Comparison of ENCODE assay signal across 22 cellular contexts in genomic region chr2:68850524-68850923, GRCh38. TPM values are rescaled to one million over a fixed set of nuclear protein-coding genes. Genes with fewer than 3 reads are reported as not detected.
DNase-seq lines count a peak whose midpoint lies in the region; ATAC-seq, FAIRE-seq and TF ChIP-seq lines count a peak whose summit lies in the region.
"Had no signal": no experiment of that assay in that cellular context is flagged by ENCODE, and none has a peak within 500 bp of the region (broad histone marks: within the 10 kb centered on the region; RNA-seq: fewer than 3 reads in every experiment).

No MANE protein-coding gene starts in this region.

- H3K27ac ChIP-seq in GM23338 (ENCODE audit: low read depth), result no peak overlapping the region
- H3K27ac ChIP-seq in K562 (ENCODE audit: extremely low read depth, low read depth, low read length), result peak overlapping the region; percentile 91
- peak overlapping the region; percentile 88 for H3K27ac ChIP-seq in endothelial cell of umbilical vein (ENCODE audit: insufficient read depth, low read depth, low read length)
- H3K27ac ChIP-seq in mesodermal cell (ENCODE audit: low read depth, low read length, severe bottlenecking), result peak overlapping the region; percentile 83
- H3K27ac ChIP-seq: 22Rv1, HL-60 had no signal

- no peak for TF ChIP-seq EP300 in K562 (IDR thresholded peaks at IDR 0.05; ENCODE audit: low read length)

- no peak overlapping the region for H3K4me3 Mint-ChIP-seq in GM23338
- H3K4me3 Mint-ChIP-seq: CD14-positive monocyte; CD8-positive, alpha-beta T cell had no signal

- POLR2A ChIA-PET in K562 (lab: Yijun Ruan, JAX) (no interaction called here), endothelial cell of umbilical vein (lab: Charles Lee) (no interaction called here)

- H3K36me3 ChIP-seq in GM23338 (ENCODE audit: insufficient read depth) (no peaks in the 10 kb centered on the region), K562 (ENCODE audit: control insufficient read depth, insufficient read depth, low read length) (no peaks in the 10 kb centered on the region), endothelial cell of umbilical vein (ENCODE audit: control insufficient read depth in 2 of 2, extremely low read depth in 1 of 2, insufficient read depth in 2 of 2, low read length in 2 of 2) (no peaks in the 10 kb centered on the region), mesodermal cell (ENCODE audit: control insufficient read depth, insufficient read depth, low read length) (no peaks in the 10 kb centered on the region)

- peak overlapping the region in 1 of 2 experiments; percentile 53; a peak in 1 of 4 replicates for H3K9ac ChIP-seq in K562 (ENCODE audit: insufficient read depth in 1 of 2, low read depth in 2 of 2, low read length in 2 of 2)
- H3K9ac ChIP-seq in endothelial cell of umbilical vein (replicated peaks; ENCODE audit: extremely low read depth, insufficient read depth, low read length), result peak overlapping the region; percentile 45

- no TSS peak for BruUV-seq in K562 (replicated peaks; lab: Mats Ljungman, UMichigan)
- BruUV-seq in endothelial cell of umbilical vein (replicated peaks; lab: Mats Ljungman, UMichigan), result no TSS peak

- peaks cover 5% of the 10 kb centered on the region for H3K27me3 Mint-ChIP-seq in GM23338 (ENCODE audit: insufficient read depth, low read depth, poor library complexity)

- H3K9me3 ChIP-seq in K562 (replicated peaks; ENCODE audit: control insufficient read depth, insufficient read depth, low read depth, low read length) (no peaks in the 10 kb centered on the region), endothelial cell of umbilical vein (replicated peaks; ENCODE audit: control insufficient read depth, insufficient read depth, low read length) (no peaks in the 10 kb centered on the region), mesodermal cell (ENCODE audit: control insufficient read depth, low read length) (no peaks in the 10 kb centered on the region)

- ATAC-seq in GM23338 (no peak), K562 (no peak), GM19328 (IDR thresholded peaks at IDR 0.05; ENCODE audit: unreplicated experiment) (no peak), HG02763 (IDR thresholded peaks at IDR 0.05; ENCODE audit: unreplicated experiment) (no peak)
- ATAC-seq: CD8-positive, alpha-beta T cell; HCT116 had no signal

- H3K9me2 ChIP-seq in GM23338 (ENCODE audit: insufficient read depth), result 0 out of 2 replicates have a peak, but pooled peaks cover under 1% of the 10 kb centered on the region

- FAIRE-seq in K562 (lab: Jason Lieb, UNC), result no peak
- peak; percentile 54 for FAIRE-seq in endothelial cell of umbilical vein (lab: Jason Lieb, UNC)
- FAIRE-seq: D721Med, GM12892, H54 had no signal

- TF ChIP-seq RAD21 in K562 (CRISPR knock-in tag; conservative IDR thresholded peaks at IDR 0.05 in 1 of 2, IDR thresholded peaks at IDR 0.05 in 1 of 2), result no peak

- no peaks in the 10 kb centered on the region for H3K27me3 ChIP-seq in GM23338 (ENCODE audit: insufficient read depth)
- no peaks in the 10 kb centered on the region for H3K27me3 ChIP-seq in K562 (ENCODE audit: control insufficient read depth in 2 of 2, insufficient read depth in 2 of 2, low read length in 2 of 2)
- no peaks in the 10 kb centered on the region for H3K27me3 ChIP-seq in endothelial cell of umbilical vein (ENCODE audit: control insufficient read depth in 2 of 2, insufficient read depth in 2 of 2, low read length in 2 of 2)

- H3K4me1 ChIP-seq in GM23338 (ENCODE audit: insufficient read depth) (no peaks in the 10 kb centered on the region), K562 (replicated peaks in 1 of 2; ENCODE audit: control insufficient read depth in 2 of 2, insufficient read depth in 2 of 2, low read length in 2 of 2) (peaks cover 0 to 54% of the 10 kb centered on the region in 2 experiments; a peak in 3 of 5 replicates), endothelial cell of umbilical vein (ENCODE audit: control insufficient read depth, extremely low read depth, insufficient read depth, low read length) (peaks cover 24% of the 10 kb centered on the region), mesodermal cell (ENCODE audit: control insufficient read depth, insufficient read depth, low read length, poor library complexity, severe bottlenecking) (peaks cover 56% of the 10 kb centered on the region)

- no peak overlapping the region for H3K27ac Mint-ChIP-seq in GM23338
- H3K27ac Mint-ChIP-seq: CD8-positive, alpha-beta T cell had no signal

- in situ Hi-C loops in K562 (cut with MboI), result no loop called here

- intact Hi-C loops in K562 (cut with micrococcal nuclease) (no loop called here), endothelial cell of umbilical vein (cut with micrococcal nuclease) (loop anchor here (2.0 kb wide), 1 partner anchor 28 kb away; no protein-coding TSS in a partner anchor)

- no peak overlapping the region for H3K4me2 ChIP-seq in GM23338
- peak overlapping the region; percentile 17 for H3K4me2 ChIP-seq in K562 (ENCODE audit: insufficient read depth, low read length)
- peak overlapping the region; percentile 47 for H3K4me2 ChIP-seq in endothelial cell of umbilical vein (ENCODE audit: insufficient read depth, low read length)

- no peak for DNase-seq in GM23338 (ENCODE audit: low spot score)
- no peak for DNase-seq in K562 (ENCODE audit: extremely low read depth in 1 of 4, low spot score in 3 of 4)
- peak; percentile 31 for DNase-seq in endothelial cell of umbilical vein (ENCODE audit: low read depth, low spot score)
- DNase-seq in DMS53 treated with DMSO at 0.1 percent for 48 hours (lab: John Stamatoyannopoulos, UW; ENCODE audit: unreplicated experiment), result no peak
- no peak for DNase-seq in activated T-cell treated with anti-CD3 and anti-CD28 coated beads, Interleukin-2, amount 50 U/mL, for 1 hour
- DNase-seq: CD8-positive, alpha-beta T cell; COR-L47; DMS153; DND-41; GDM1 had no signal

- H2AFZ ChIP-seq in GM23338, result peak overlapping the region; percentile 69
- peak overlapping the region; percentile 88 for H2AFZ ChIP-seq in K562 (ENCODE audit: low read depth, low read length)
- peak overlapping the region; percentile 52 for H2AFZ ChIP-seq in endothelial cell of umbilical vein (ENCODE audit: low read depth, low read length)

- dilution Hi-C loops in endothelial cell of umbilical vein (cut with MboI; ENCODE audit: extremely low pct_ligation_motif_present, low sequenced_read_pairs), result no loop called here

- CTCF ChIA-PET in K562 (lab: Yijun Ruan, JAX; ENCODE audit: low intra/inter-chr PET ratio), result no interaction called here
- CTCF ChIA-PET in endothelial cell of umbilical vein (lab: Charles Lee), result interaction anchor here (0.7 to 1.8 kb wide), 4 partner anchors 9 to 57 kb away, joined by 3 to 9 read pairs (median 4); no protein-coding TSS in a partner anchor

- H3F3A ChIP-seq in GM23338 (replicated peaks; ENCODE audit: low read depth), result no peaks in the 10 kb centered on the region

- TF ChIP-seq POLR2A in K562 (conservative IDR thresholded peaks at IDR 0.05) (no peak), endothelial cell of umbilical vein (IDR thresholded peaks at IDR 0.05; ENCODE audit: low read depth, low read length) (no peak)

- H3K79me2 ChIP-seq in GM23338 (replicated peaks; ENCODE audit: insufficient read depth), result no peaks in the 10 kb centered on the region
- H3K79me2 ChIP-seq in K562 (ENCODE audit: control insufficient read depth, insufficient read depth, low read length), result no peaks in the 10 kb centered on the region
- no peaks in the 10 kb centered on the region for H3K79me2 ChIP-seq in endothelial cell of umbilical vein (ENCODE audit: control insufficient read depth, insufficient read depth, low read length)

- no peaks in the 10 kb centered on the region for H3K36me3 Mint-ChIP-seq in GM23338 (ENCODE audit: low read depth)
- H3K36me3 Mint-ChIP-seq: CD14-positive monocyte; CD8-positive, alpha-beta T cell had no signal

- no peak overlapping the region for H3K4me3 ChIP-seq in GM23338
- no peak overlapping the region for H3K4me3 ChIP-seq in K562
- H3K4me3 ChIP-seq in endothelial cell of umbilical vein (replicated peaks in 1 of 3; ENCODE audit: insufficient read depth in 1 of 3, low read depth in 1 of 3, low read length in 3 of 3), result no peak overlapping the region
- H3K4me3 ChIP-seq in mesodermal cell (ENCODE audit: extremely low read depth, insufficient read depth, low read length, poor library complexity, severe bottlenecking), result no peak overlapping the region

- no peaks in the 10 kb centered on the region for H3K9me3 Mint-ChIP-seq in GM23338
- H3K9me3 Mint-ChIP-seq: CD14-positive monocyte; CD8-positive, alpha-beta T cell had no signal

- WGBS in K562 (ENCODE audit: insufficient coverage, low coverage, missing lambda C conversion rate), result 59% methylated on average over 3 of the region's 3 CpGs
- WGBS in mesodermal cell (ENCODE audit: insufficient coverage in 2 of 2), 2 experiments, result 79 to 100% methylated on average over 2 of the region's 3 CpGs

- H4K20me1 ChIP-seq in GM23338 (replicated peaks; ENCODE audit: insufficient read depth), result no peaks in the 10 kb centered on the region
- H4K20me1 ChIP-seq in K562 (replicated peaks; ENCODE audit: control insufficient read depth, insufficient read depth, low read length), result no peaks in the 10 kb centered on the region
- H4K20me1 ChIP-seq in endothelial cell of umbilical vein (replicated peaks; ENCODE audit: control insufficient read depth, extremely low read depth, insufficient read depth, low read length), result no peaks in the 10 kb centered on the region

- TF ChIP-seq CTCF in GM23338 (conservative IDR thresholded peaks at IDR 0.05; ENCODE audit: low read depth in 2 of 2), result no peak
- TF ChIP-seq CTCF in K562 (IDR thresholded peaks at IDR 0.05 in 2 of 3, conservative IDR thresholded peaks at IDR 0.05 in 1 of 3; ENCODE audit: insufficient read depth in 2 of 3, low read depth in 1 of 3, low read length in 3 of 3), result no peak
- no peak for TF ChIP-seq CTCF in endothelial cell of umbilical vein (IDR thresholded peaks at IDR 0.05; ENCODE audit: extremely low read depth in 1 of 2, insufficient read depth in 1 of 2, low read depth in 1 of 2, low read length in 2 of 2)

- H3K9me1 ChIP-seq in K562 (ENCODE audit: control insufficient read depth, insufficient read depth, low read length) (no peaks in the 10 kb centered on the region), endothelial cell of umbilical vein (replicated peaks; ENCODE audit: control insufficient read depth, extremely low read depth, insufficient read depth, low read length) (no peaks in the 10 kb centered on the region)

- peaks cover 4% of the 10 kb centered on the region; the same call in 1 of the 3 replicates for H3K4me1 Mint-ChIP-seq in GM23338

RNA-seq across cellular contexts. Expression of gene BMP10, which starts 20.7 kb away (rescaled TPM):
- total RNA-seq in GM23338 (2014; rRNA removed; shearing (Covaris generic)), result not detected in 2 replicates
- polyA plus RNA-seq in GM23338 (2016; fragmentation: Nextera tagmentation; extraction: Ambion mirVana) (not detected in 2 replicates), K562 (2011; rRNA removed) (0.18 and 0.40 TPM in 2 replicates), K562 (2014; fragmentation: Illumina TruSeq; extraction: Trizol) (0.73 and 1.2 TPM in 2 replicates), K562 (2014; fragmentation: Nextera tagmentation; extraction: Ambion mirVana) (under 1 TPM; 0.11 to 0.29 TPM), K562 (2014; rRNA removed) (0.15 and 1.1 TPM in 2 replicates), endothelial cell of umbilical vein (not detected in 2 replicates)
- 0.86 and 1.8 TPM in 2 replicates for total RNA-seq in K562 (2011; cell fraction: chromatin; rRNA removed; ENCODE audit: low replicate concordance)
- 1.1 and 1.3 TPM in 2 replicates for total RNA-seq in K562 (2011; cell fraction: nucleolus; rRNA removed)
- total RNA-seq in K562 (2011; cell fraction: nucleoplasm; rRNA removed), result 1.6 and 2.1 TPM in 2 replicates
- total RNA-seq in K562 (2014; rRNA removed) (0.59 and 0.69 TPM in 2 replicates), K562 (2014; rRNA removed; fragmentation: Illumina TruSeq; extraction: Trizol) (0.73 and 1.3 TPM in 2 replicates), K562 (2015; rRNA removed; fragmentation: Illumina TruSeq; extraction: Trizol) (0.43 and 0.45 TPM in 2 replicates), K562 (2021) (0.89 and 0.91 TPM in 2 replicates), endothelial cell of umbilical vein (not detected in 2 replicates)
- 0.16 and 0.21 TPM in 2 replicates for polyA plus RNA-seq in K562 (2011; cell fraction: cytosol; rRNA removed)
- 0.18 and 0.81 TPM in 2 replicates for polyA plus RNA-seq in K562 (2011; cell fraction: nucleus; rRNA removed)
- polyA plus RNA-seq in K562 (2012), result 0.50 and 0.60 TPM in 2 replicates
- 0.27 and 1.6 TPM in 2 replicates for polyA minus RNA-seq in K562 (2011; rRNA and poly(A)+ RNA removed)
- polyA minus RNA-seq in K562 (2011; cell fraction: cytosol; rRNA and poly(A)+ RNA removed), result 1.5 TPM in 1 of 2 replicates, not detected in the other
- polyA minus RNA-seq in K562 (2011; cell fraction: nucleus; rRNA and poly(A)+ RNA removed), result 0.22 and 1.3 TPM in 2 replicates
- polyA plus RNA-seq in endothelial cell of umbilical vein (2011; cell fraction: cytosol; rRNA removed), result not detected in 2 replicates
- polyA plus RNA-seq in endothelial cell of umbilical vein (2011; cell fraction: nucleus; rRNA removed), result not detected in 2 replicates
- polyA plus RNA-seq in endothelial cell of umbilical vein (2012), result not detected in 2 replicates
- polyA minus RNA-seq in endothelial cell of umbilical vein, result not detected in 2 replicates
- not detected for polyA minus RNA-seq in endothelial cell of umbilical vein (2011; cell fraction: cytosol; rRNA and poly(A)+ RNA removed)
- polyA minus RNA-seq in endothelial cell of umbilical vein (2011; cell fraction: nucleus; rRNA and poly(A)+ RNA removed), result not detected in 2 replicates
- 20.4 TPM for polyA plus RNA-seq in mesodermal cell (2013, experiment 1 of 2)
- 22.8 TPM for polyA plus RNA-seq in mesodermal cell (2013, experiment 2 of 2)
- total RNA-seq: A673; CD8-positive, alpha-beta T cell had no signal
- polyA plus RNA-seq: BJ, CD14-positive monocyte had no signal
